Comparison of ENCODE assay signal across 12 cellular contexts in the genomic region with DNA sequence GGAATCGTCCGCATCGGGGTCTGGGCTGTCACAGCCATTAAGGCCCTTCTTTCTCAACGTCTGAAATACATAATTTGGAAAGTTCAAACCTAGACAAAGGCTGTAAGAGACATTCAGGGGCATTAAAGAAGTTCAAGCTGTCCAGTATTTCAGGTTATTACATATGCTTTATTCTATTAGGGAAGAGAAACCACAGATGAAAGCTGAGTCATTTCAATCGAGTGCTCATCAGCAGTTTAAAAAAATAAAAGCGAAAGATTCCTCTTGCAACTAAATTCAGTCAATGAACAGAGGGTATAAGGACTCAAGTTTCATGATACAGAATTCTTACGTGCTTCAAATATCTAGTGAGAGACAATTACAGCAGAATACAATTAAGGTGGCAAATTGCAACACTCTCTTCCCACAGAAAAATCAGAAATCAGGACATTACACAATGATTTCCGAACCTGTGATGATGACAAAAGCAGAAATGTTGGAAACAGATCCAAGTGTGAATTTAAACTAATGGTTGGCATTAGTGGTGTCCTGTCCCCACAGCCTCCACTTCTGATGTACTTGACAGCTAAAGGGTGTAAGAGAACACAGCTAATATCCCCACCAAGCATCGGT.
DNase-seq lines count a peak whose midpoint lies in the region; ATAC-seq lines count a peak whose summit lies in the region.
"Had no signal": no experiment of that assay in that cellular context is flagged by ENCODE, and none has a peak within 500 bp of the region (broad histone marks: within the 10 kb centered on the region; RNA-seq: fewer than 3 reads in every experiment).

No MANE protein-coding gene starts in this region.

- H3K4me1 ChIP-seq in Karpas-422 (ENCODE audit: low read length) = no peaks in the 10 kb centered on the region

- peaks cover 43% of the 10 kb centered on the region; the same call in 1 of the 2 replicates for H3K36me3 ChIP-seq in Karpas-422 (ENCODE audit: insufficient read depth, low read length)
- H3K36me3 ChIP-seq: WERI-Rb-1 had no signal

- H4K20me1 ChIP-seq in Karpas-422 (ENCODE audit: insufficient read depth, low read depth, low read length) = no peaks in the 10 kb centered on the region

- no peaks in the 10 kb centered on the region for H3K27me3 ChIP-seq in Karpas-422 (ENCODE audit: low read length)

- no peak overlapping the region for H2AFZ ChIP-seq in Karpas-422 (ENCODE audit: low read length)

- no peak overlapping the region for H3K9ac ChIP-seq in Karpas-422 (ENCODE audit: low read length)

- H3K4me3 ChIP-seq in Karpas-422 (ENCODE audit: low read length) = no peak overlapping the region

- intact Hi-C loops in left ventricle myocardium superior (cut with micrococcal nuclease) = no loop called here

- peak; percentile 47 for ATAC-seq in GM21529 (IDR thresholded peaks at IDR 0.05; ENCODE audit: unreplicated experiment)
- peak; percentile 27 for ATAC-seq in left ventricle myocardium superior
- no peak for ATAC-seq in HG03159 (IDR thresholded peaks at IDR 0.05; ENCODE audit: unreplicated experiment)
- ATAC-seq: stimulated activated naive CD8-positive, alpha-beta T cell treated with anti-CD3 and anti-CD28 coated beads, Interleukin-15, Interleukin-2, amounts not matched to agents 100 U/mL and 50 U/mL, for 24 hours had no signal

- no peaks in the 10 kb centered on the region for H3K9me2 ChIP-seq in Karpas-422 (replicated peaks; ENCODE audit: insufficient read depth, low read length)

- DNase-seq in AG20443 (ENCODE audit: low spot score) (peak; percentile 26), NCI-H460 (ENCODE audit: extremely low read depth, low read depth) (peak; percentile 72), left ventricle myocardium superior (no peak), Karpas-422 (no peak), COLO668 (lab: John Stamatoyannopoulos, UW; ENCODE audit: unreplicated experiment) (no peak)
- DNase-seq in activated naive CD4-positive, alpha-beta T cell treated with anti-CD3 and anti-CD28 coated beads, Interleukin-2, amount 50 U/mL, for 16 hours = no peak
- DNase-seq: activated naive CD8-positive, alpha-beta T cell treated with anti-CD3 and anti-CD28 coated beads, Interleukin-2, amount 10 ng/mL, durations not matched to agents 7 days and 5 days; erythroblast; stimulated activated naive CD8-positive, alpha-beta T cell treated with anti-CD3 and anti-CD28 coated beads, Interleukin-15, Interleukin-2, amounts not matched to agents 100 U/mL and 50 U/mL, for 24 hours; WERI-Rb-1 had no signal

- H3K4me2 ChIP-seq in Karpas-422 (ENCODE audit: low read depth, low read length, poor library complexity, severe bottlenecking) = no peak overlapping the region

- H3K27ac ChIP-seq in Karpas-422 (ENCODE audit: low read length) = no peak overlapping the region
- H3K27ac ChIP-seq: WERI-Rb-1 had no signal

- peaks cover 27% of the 10 kb centered on the region for H3K79me2 ChIP-seq in Karpas-422 (ENCODE audit: low read length)

- no peaks in the 10 kb centered on the region for H3K9me3 ChIP-seq in Karpas-422 (ENCODE audit: low read length)

Comparison
In these comparisons a context has a peak if more than half of its experiments do, and no peak if none do; other contexts are left out.
1. DNase-seq: peak in AG20443 (single experiment) and NCI-H460 (single experiment); none in left ventricle myocardium superior (single experiment), Karpas-422 (single experiment), COLO668 (single experiment) and activated naive CD4-positive, alpha-beta T cell treated with anti-CD3 and anti-CD28 coated beads, Interleukin-2, amount 50 U/mL, for 16 hours (single experiment).